Comparison of ENCODE assay signal across 15 cellular contexts in genomic region chr4:55385201-55385649, GRCh38. TPM values are rescaled to one million over a fixed set of nuclear protein-coding genes. Genes with fewer than 3 reads are reported as not detected.
A peak's percentile ranks its signal among the peaks of the same experiment; 100 is the strongest.
DNase-seq lines count a peak whose midpoint lies in the region; TF ChIP-seq lines count a peak whose summit lies in the region.
"Had no signal": no experiment of that assay in that cellular context is flagged by ENCODE, and none has a peak within 500 bp of the region (broad histone marks: within the 10 kb centered on the region; RNA-seq: fewer than 3 reads in every experiment).

No MANE protein-coding gene starts in this region.

- H3K4me3 ChIP-seq in mesenchymal stem cell (ENCODE audit: insufficient read depth in 1 of 2, low read depth in 1 of 2, low read length in 2 of 2): no peak overlapping the region
- no peak overlapping the region for H3K4me3 ChIP-seq in testis
- H3K4me3 ChIP-seq: gastroesophageal sphincter had no signal

- 64% methylated on average over 3 of the region's 3 CpGs for WGBS in mesenchymal stem cell
- WGBS in testis, 2 donors: 80 to 88% methylated on average over 3 of the region's 3 CpGs

- no peak overlapping the region for H2BK5ac ChIP-seq in mesenchymal stem cell (ENCODE audit: low read depth, low read length, poor library complexity, severe bottlenecking)

- no peak for TF ChIP-seq POLR2A in testis (IDR thresholded peaks at IDR 0.05)

- no peak for TF ChIP-seq CTCF in testis (IDR thresholded peaks at IDR 0.05)

- no peak overlapping the region for H2AFZ ChIP-seq in mesenchymal stem cell (ENCODE audit: low read depth, low read length)

- no peak overlapping the region for H2BK12ac ChIP-seq in mesenchymal stem cell (ENCODE audit: low read length in 2 of 2)

- no peak overlapping the region for H4K91ac ChIP-seq in mesenchymal stem cell (ENCODE audit: low read length)

- intact Hi-C loops in testis (cut with DNase I; ENCODE audit: low total_unique reads): no loop called here

- H2AK5ac ChIP-seq in mesenchymal stem cell (ENCODE audit: low read length, severe bottlenecking): no peak overlapping the region

- H3K4me2 ChIP-seq in mesenchymal stem cell (ENCODE audit: low read length, poor library complexity, severe bottlenecking): no peak overlapping the region

- H3K4ac ChIP-seq in mesenchymal stem cell (ENCODE audit: low read depth in 1 of 2, low read length in 2 of 2): no peak overlapping the region

- peaks cover 0 to 2% of the 10 kb centered on the region in 2 experiments for H3K36me3 ChIP-seq in mesenchymal stem cell (ENCODE audit: control insufficient read depth in 1 of 2, insufficient read depth in 2 of 2, low read depth in 1 of 2, low read length in 2 of 2)
- H3K36me3 ChIP-seq in testis (ENCODE audit: low read depth, missing control alignments): no peaks in the 10 kb centered on the region
- H3K36me3 ChIP-seq: gastroesophageal sphincter had no signal

- no peak overlapping the region for H3K9ac ChIP-seq in mesenchymal stem cell (ENCODE audit: low read length)

- H3K14ac ChIP-seq in mesenchymal stem cell (ENCODE audit: low read length in 2 of 2): no peak overlapping the region

- H2BK15ac ChIP-seq in mesenchymal stem cell (ENCODE audit: low read depth, poor library complexity, severe bottlenecking): no peak overlapping the region

- H3K27ac ChIP-seq in mesenchymal stem cell (ENCODE audit: low read length, poor library complexity, severe bottlenecking) (no peak overlapping the region), testis (no peak overlapping the region)
- H3K27ac ChIP-seq: gastroesophageal sphincter had no signal

- H3K4me1 ChIP-seq in mesenchymal stem cell (ENCODE audit: control insufficient read depth, insufficient read depth, low read depth, low read length) (peaks cover 3% of the 10 kb centered on the region), testis (no peaks in the 10 kb centered on the region)
- H3K4me1 ChIP-seq: gastroesophageal sphincter had no signal

- DNase-seq in Daoy (ENCODE audit: low read depth) (peak; percentile 42), OCI-M1 (lab: John Stamatoyannopoulos, UW) (peak; percentile 72), astrocyte of the hippocampus (ENCODE audit: low read depth, low spot score) (peak; percentile 76), mesenchymal stem cell (peak; percentile 22), testis (no peak), T-helper 1 cell (no peak), NCI-H2029 (lab: John Stamatoyannopoulos, UW) (no peak), mesenteric fat pad (ENCODE audit: low spot score) (no peak)
- DNase-seq: activated CD4-positive, alpha-beta T cell treated with anti-CD3 and anti-CD28 coated beads for 4 hours; Calu3; NCI-H187 treated with DMSO at 0.1 percent for 48 hours; NCI-H524; SIG-M5; stimulated activated CD4-positive, alpha-beta T cell treated with anti-CD3 and anti-CD28 coated beads, Interleukin-2, amount 100 ng/mL, for 48 hours had no signal

- H3K27me3 ChIP-seq in mesenchymal stem cell (ENCODE audit: control insufficient read depth in 1 of 2, insufficient read depth in 1 of 2, low read length in 2 of 2): no peaks in the 10 kb centered on the region
- no peaks in the 10 kb centered on the region for H3K27me3 ChIP-seq in testis
- H3K27me3 ChIP-seq: gastroesophageal sphincter had no signal

- H4K8ac ChIP-seq in mesenchymal stem cell (ENCODE audit: low read length): no peak overlapping the region

- H3K79me1 ChIP-seq in mesenchymal stem cell (replicated peaks; ENCODE audit: low read length, poor library complexity, severe bottlenecking): no peaks in the 10 kb centered on the region

- H2BK120ac ChIP-seq in mesenchymal stem cell (ENCODE audit: low read depth, low read length): no peak overlapping the region

- no peak overlapping the region for H3K18ac ChIP-seq in mesenchymal stem cell (ENCODE audit: low read depth in 1 of 2, low read length in 2 of 2)

- no peak overlapping the region for H3K23ac ChIP-seq in mesenchymal stem cell (ENCODE audit: low read length in 2 of 2)

- H3K9me3 ChIP-seq in mesenchymal stem cell (ENCODE audit: control insufficient read depth, low read length): no peaks in the 10 kb centered on the region
- H3K9me3 ChIP-seq in testis: no peaks in the 10 kb centered on the region
- H3K9me3 ChIP-seq: gastroesophageal sphincter had no signal

RNA-seq across cellular contexts. Expression of gene TMEM165, which starts 10.5 kb away (rescaled TPM):
- 107 and 165 TPM in 2 replicates for total RNA-seq in Daoy (2014; rRNA removed; shearing (Covaris generic))
- polyA plus RNA-seq in mesenchymal stem cell (2013, experiment 1 of 2): 98.0 TPM
- 99.5 TPM for polyA plus RNA-seq in mesenchymal stem cell (2013, experiment 2 of 2)
- total RNA-seq in testis: 100 to 1,000 TPM in 1 of 2 donors, 10 to 100 TPM in 1; 94.8 to 122 TPM
- 39.9 TPM for polyA plus RNA-seq in testis (ENCODE audit: insufficient read depth, low read depth, low replicate concordance)
- 211 TPM for total RNA-seq in mesenteric fat pad

RNA-seq across cellular contexts. Expression of gene SRD5A3, which starts 39.2 kb away (rescaled TPM):
- 4.8 and 5.4 TPM in 2 replicates for total RNA-seq in Daoy (2014; rRNA removed; shearing (Covaris generic))
- polyA plus RNA-seq in mesenchymal stem cell (2013, experiment 1 of 2): 15.1 TPM
- polyA plus RNA-seq in mesenchymal stem cell (2013, experiment 2 of 2): 15.2 TPM
- total RNA-seq in testis: 1 to 10 TPM; 4.9 to 8.0 TPM
- polyA plus RNA-seq in testis (ENCODE audit: insufficient read depth, low read depth, low replicate concordance): 7.8 TPM
- total RNA-seq in mesenteric fat pad: 18.3 TPM

Comparison
In these comparisons a context has a peak if more than half of its experiments do, and no peak if none do; other contexts are left out.
1. DNase-seq: peak in Daoy (single experiment), OCI-M1 (single experiment), astrocyte of the hippocampus (single experiment) and mesenchymal stem cell (single experiment); none in testis (single experiment), T-helper 1 cell (0 of 5), NCI-H2029 (single experiment) and mesenteric fat pad (single experiment).